In genomic region chr20:34100578-34100977, GRCh38 we compare ENCODE assay signal across 15 cellular contexts. TPM values are rescaled to one million over a fixed set of nuclear protein-coding genes. Genes with fewer than 3 reads are reported as not detected.
DNase-seq lines count a peak whose midpoint lies in the region; ATAC-seq and TF ChIP-seq lines count a peak whose summit lies in the region.
"Had no signal": no experiment of that assay in that cellular context is flagged by ENCODE, and none has a peak within 500 bp of the region (broad histone marks: within the 10 kb centered on the region; RNA-seq: fewer than 3 reads in every experiment).

No MANE protein-coding gene starts in this region.

- intact Hi-C loops in activated naive CD4-positive, alpha-beta T cell treated with anti-CD3 and anti-CD28 coated beads for 36 hours (cut with micrococcal nuclease), result no loop called here

- peaks cover 13% of the 10 kb centered on the region for H3K4me1 ChIP-seq in CD8-positive, alpha-beta memory T cell (ENCODE audit: insufficient read depth, low read length)
- H3K4me1 ChIP-seq: Caco-2 had no signal

- POLR2A ChIA-PET in CD8-positive, alpha-beta memory T cell (lab: Charles Lee), result no interaction called here

- H3K27me3 ChIP-seq in CD8-positive, alpha-beta memory T cell (ENCODE audit: insufficient read depth, low read length, poor library complexity, severe bottlenecking), result no peaks in the 10 kb centered on the region

- in situ Hi-C loops in SK-MEL-5 (cut with HindIII; ENCODE audit: low pct_unique_long_range_greater_than_20kb, low sequenced_read_pairs), result no loop called here

- peak overlapping the region; percentile 54 for H3K27ac Mint-ChIP-seq in activated naive CD4-positive, alpha-beta T cell treated with anti-CD3 and anti-CD28 coated beads for 36 hours
- H3K27ac Mint-ChIP-seq in CD8-positive, alpha-beta memory T cell, result peak overlapping the region in 5 of 8 donors; percentile 21 to 80 (median 75)
- H3K27ac Mint-ChIP-seq in mesothelial cell of epicardium, result peak overlapping the region; percentile 41

- H3K4me3 ChIP-seq in CD8-positive, alpha-beta memory T cell (ENCODE audit: low read length), result no peak overlapping the region

- H3K36me3 Mint-ChIP-seq in activated naive CD4-positive, alpha-beta T cell treated with anti-CD3 and anti-CD28 coated beads for 36 hours (ENCODE audit: low read depth), result peaks cover 78% of the 10 kb centered on the region
- H3K36me3 Mint-ChIP-seq in CD8-positive, alpha-beta memory T cell, result peaks cover 8 to 94% (median 30%) of the 10 kb centered on the region in 3 donors
- peaks cover 66% of the 10 kb centered on the region for H3K36me3 Mint-ChIP-seq in mesothelial cell of epicardium

- no peaks in the 10 kb centered on the region for H3K9me3 ChIP-seq in CD8-positive, alpha-beta memory T cell (ENCODE audit: low read length)
- H3K9me3 ChIP-seq: Caco-2 had no signal

- no peaks in the 10 kb centered on the region for H3K27me3 Mint-ChIP-seq in activated naive CD4-positive, alpha-beta T cell treated with anti-CD3 and anti-CD28 coated beads for 36 hours (ENCODE audit: low read depth)
- H3K27me3 Mint-ChIP-seq in CD8-positive, alpha-beta memory T cell, result no peaks in the 10 kb centered on the region
- no peaks in the 10 kb centered on the region for H3K27me3 Mint-ChIP-seq in mesothelial cell of epicardium (ENCODE audit: low read depth)

- ATAC-seq in HG03025 (IDR thresholded peaks at IDR 0.05; ENCODE audit: low FRiP score, unreplicated experiment), result no peak
- ATAC-seq: Right ventricle myocardium inferior had no signal

- H3K4me3 Mint-ChIP-seq in activated naive CD4-positive, alpha-beta T cell treated with anti-CD3 and anti-CD28 coated beads for 36 hours, result no peak overlapping the region
- no peak overlapping the region for H3K4me3 Mint-ChIP-seq in CD8-positive, alpha-beta memory T cell
- no peak overlapping the region for H3K4me3 Mint-ChIP-seq in mesothelial cell of epicardium

- H3K36me3 ChIP-seq in CD8-positive, alpha-beta memory T cell (ENCODE audit: insufficient read depth, low read length), result peaks cover 65% of the 10 kb centered on the region

- no peak for TF ChIP-seq CTCF in mesothelial cell of epicardium (IDR thresholded peaks at IDR 0.05; ENCODE audit: unreplicated experiment)

- CTCF ChIA-PET in activated naive CD4-positive, alpha-beta T cell treated with anti-CD3 and anti-CD28 coated beads for 36 hours (lab: Charles Lee), result interaction anchor here (1.1 kb wide), 1 partner anchor 184 kb away, joined by 4 read pairs; no protein-coding TSS in a partner anchor
- CTCF ChIA-PET in CD8-positive, alpha-beta memory T cell (lab: Charles Lee), result interaction anchor here (0.7 kb wide), 1 partner anchor 11 kb away, joined by 3 read pairs; no protein-coding TSS in a partner anchor

- H3K4me1 Mint-ChIP-seq in activated naive CD4-positive, alpha-beta T cell treated with anti-CD3 and anti-CD28 coated beads for 36 hours (ENCODE audit: low read depth), result peaks cover 47% of the 10 kb centered on the region
- H3K4me1 Mint-ChIP-seq in CD8-positive, alpha-beta memory T cell, result peaks cover 23 to 45% (median 41%) of the 10 kb centered on the region in 3 donors
- H3K4me1 Mint-ChIP-seq in mesothelial cell of epicardium, result no peaks in the 10 kb centered on the region

- no peaks in the 10 kb centered on the region for H3K9me3 Mint-ChIP-seq in activated naive CD4-positive, alpha-beta T cell treated with anti-CD3 and anti-CD28 coated beads for 36 hours
- H3K9me3 Mint-ChIP-seq in CD8-positive, alpha-beta memory T cell, result no peaks in the 10 kb centered on the region
- H3K9me3 Mint-ChIP-seq in mesothelial cell of epicardium, result no peaks in the 10 kb centered on the region

- no peak for DNase-seq in activated naive CD4-positive, alpha-beta T cell treated with anti-CD3 and anti-CD28 coated beads for 36 hours
- DNase-seq in activated naive CD4-positive, alpha-beta T cell treated with Interleukin-2 at 50 U/mL for 16 hours, result no peak
- DNase-seq in CD8-positive, alpha-beta memory T cell, result no peak
- DNase-seq in SK-MEL-5 (ENCODE audit: low read depth, low spot score) (peak; percentile 21), mesothelial cell of epicardium (ENCODE audit: low spot score in 2 of 2, unreplicated experiment in 2 of 2) (no peak), epidermal melanocyte (ENCODE audit: insufficient read length, low spot score) (no peak), amniotic stem cell (lab: John Stamatoyannopoulos, UW) (no peak)
- DNase-seq: Caco-2, MM.1S, NCI-H1105, NCI-H1694 treated with DMSO at 0.1 percent for 48 hours, NCI-H446, NCI-H774 had no signal

- H3K27ac ChIP-seq in CD8-positive, alpha-beta memory T cell (ENCODE audit: low read depth, low read length), result no peak overlapping the region

RNA-seq across cellular contexts. Expression of gene EIF2S2, which starts 11.5 kb away (rescaled TPM):
- total RNA-seq in activated naive CD4-positive, alpha-beta T cell treated with anti-CD3 and anti-CD28 coated beads for 36 hours, result 100 to 1,000 TPM; 202 to 207 TPM
- total RNA-seq in CD8-positive, alpha-beta memory T cell, result 100 to 1,000 TPM; 128 to 130 TPM
- 24.2 TPM for polyA plus RNA-seq in CD8-positive, alpha-beta memory T cell
- total RNA-seq in SK-MEL-5 (2014; rRNA removed; shearing (Covaris generic)), result 198 and 226 TPM in 2 replicates
- 122 and 132 TPM in 2 replicates for polyA plus RNA-seq in SK-MEL-5 (2015; cell fraction: cytosol; rRNA removed)
- polyA plus RNA-seq in SK-MEL-5 (2015; cell fraction: nucleus; rRNA removed), result 50.8 and 54.1 TPM in 2 replicates
- total RNA-seq in mesothelial cell of epicardium, result 45.5 to 46.7 TPM (median 46.1 TPM) in 3 replicates
